ENCODE assay signal across 20 cellular contexts in the genomic region with DNA sequence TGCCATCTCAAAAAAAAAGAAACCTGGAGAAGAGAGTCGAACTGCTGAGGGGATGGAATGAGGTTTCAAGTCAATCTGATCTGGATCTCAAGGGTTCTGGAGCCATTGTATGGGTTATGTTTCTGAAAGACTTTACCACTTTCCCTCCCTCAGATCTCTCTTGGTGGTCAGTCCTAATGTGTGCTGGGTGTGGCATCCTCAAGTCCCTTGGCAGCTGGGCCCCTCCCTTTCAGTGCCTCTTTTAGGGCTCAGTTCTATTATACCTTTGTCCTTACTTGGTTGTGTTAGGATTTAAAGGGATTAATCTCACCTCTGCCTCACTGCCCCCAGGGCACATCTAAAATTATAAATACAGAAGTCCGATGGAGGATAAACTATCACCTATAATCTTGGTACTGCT.
"Had no signal": no experiment of that assay in that cellular context is flagged by ENCODE, and none has a peak within 500 bp of the region (broad histone marks: within the 10 kb centered on the region; RNA-seq: fewer than 3 reads in every experiment).

No MANE protein-coding gene starts in this region.

- H3K9me3 ChIP-seq: ascending aorta, lower lobe of right lung, testis, upper lobe of left lung had no signal

- H3K36me3 ChIP-seq: ascending aorta, cardiac muscle cell, lower lobe of right lung, upper lobe of left lung had no signal

- H3K4me3 ChIP-seq: ascending aorta, cardiac muscle cell, lower lobe of right lung, testis, upper lobe of left lung had no signal

- H3K27ac ChIP-seq: cardiac muscle cell, lower lobe of right lung, testis, upper lobe of left lung had no signal

- H3K27me3 ChIP-seq: ascending aorta, cardiac muscle cell, testis, upper lobe of left lung had no signal

- ATAC-seq: activated CD4-positive, alpha-beta T cell treated with anti-CD3 and anti-CD28 coated beads for 36 hours; effector memory CD8-positive, alpha-beta T cell; lower lobe of right lung; stimulated activated effector memory CD8-positive, alpha-beta T cell treated with anti-CD3 and anti-CD28 coated beads, Interleukin-12 subunit alpha, Interleukin-12 subunit beta, amount 100 ng/mL, for 72 hours had no signal

- DNase-seq: activated CD4-positive, alpha-beta T cell treated with anti-CD3 and anti-CD28 coated beads for 36 hours; activated CD4-positive, alpha-beta T cell treated with anti-CD3 and anti-CD28 coated beads, Interleukin-2, amount 50 U/mL, for 48 hours; activated gamma-delta T cell; effector memory CD8-positive, alpha-beta T cell; foreskin fibroblast; glutamatergic neuron; hippocampal formation; lower lobe of right lung; midbrain; nephron progenitor cell; nucleus accumbens; posterior cingulate gyrus; small intestine; stimulated activated CD4-positive, alpha-beta T cell treated with anti-CD3 and anti-CD28 coated beads, Interleukin-4, amount 100 ng/mL, for 1 hour; testis; upper lobe of left lung had no signal

- H3K4me1 ChIP-seq: lower lobe of right lung, testis, upper lobe of left lung had no signal

- FAIRE-seq: islet of Langerhans, small intestine had no signal
